Comparison of ENCODE assay signal across 21 cellular contexts in the genomic region with DNA sequence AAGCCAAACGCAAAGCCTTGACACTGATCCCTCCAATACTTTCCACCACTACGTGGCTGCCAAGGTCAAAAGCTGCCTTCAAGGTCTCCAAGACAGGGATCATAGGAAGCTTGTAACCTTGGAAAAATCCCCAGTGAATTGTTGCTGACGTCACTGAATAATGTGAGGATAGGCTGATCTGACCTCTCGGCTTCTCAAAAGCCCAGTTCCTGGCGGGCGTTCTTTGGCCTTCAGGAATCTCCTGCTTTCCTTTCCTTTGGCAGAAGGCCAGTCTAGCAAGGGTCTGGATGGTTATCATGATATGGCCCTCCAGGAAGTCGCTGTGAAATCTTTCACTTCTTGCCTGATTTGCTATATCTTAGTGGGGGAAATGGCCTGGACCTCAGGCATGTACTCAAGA.
DNase-seq lines count a peak whose midpoint lies in the region; ATAC-seq and TF ChIP-seq lines count a peak whose summit lies in the region.
"Had no signal": no experiment of that assay in that cellular context is flagged by ENCODE, and none has a peak within 500 bp of the region (broad histone marks: within the 10 kb centered on the region; RNA-seq: fewer than 3 reads in every experiment).

No MANE protein-coding gene starts in this region.

- 85% methylated on average over 7 of the region's 7 CpGs for WGBS in liver
- WGBS in sigmoid colon, 2 donors = 89 to 93% methylated on average over 7 of the region's 7 CpGs

- TF ChIP-seq RAD21 in liver (IDR thresholded peaks at IDR 0.05) = no peak

- DNase-seq in GM23338 (ENCODE audit: low spot score) (no peak), fibroblast of pulmonary artery (ENCODE audit: low read depth) (peak; percentile 63), sigmoid colon (no peak), NCI-H1048 (lab: John Stamatoyannopoulos, UW) (no peak), foreskin fibroblast (no peak), cortex of kidney (lab: John Stamatoyannopoulos, UW) (no peak)
- DNase-seq: activated CD4-positive, alpha-beta T cell treated with anti-CD3 and anti-CD28 coated beads for 36 hours; activated naive CD8-positive, alpha-beta T cell treated with anti-CD3 and anti-CD28 coated beads, Interleukin-2, amount 10 ng/mL, durations not matched to agents 7 days and 5 days; DMS 273 treated with DMSO at 0.1 percent for 48 hours; endodermal cell; IMR-90; islet precursor cell; MG63; NCI-H146; NCI-H526 treated with DMSO at 0.1 percent for 48 hours; stimulated activated CD4-positive, alpha-beta T cell treated with anti-CD3 and anti-CD28 coated beads, Interleukin-12 subunit alpha, Interleukin-12 subunit beta, amount 100 ng/mL, for 4 hours had no signal

- no peaks in the 10 kb centered on the region for H3K36me3 ChIP-seq in GM23338 (ENCODE audit: insufficient read depth)
- no peaks in the 10 kb centered on the region for H3K36me3 ChIP-seq in liver (ENCODE audit: control insufficient read depth in 4 of 4, insufficient read depth in 3 of 4, low read depth in 1 of 4, low read length in 3 of 4)
- no peaks in the 10 kb centered on the region for H3K36me3 ChIP-seq in sigmoid colon
- H3K36me3 ChIP-seq: MG63 had no signal

- no peaks in the 10 kb centered on the region for H3K9me3 ChIP-seq in liver (ENCODE audit: control insufficient read depth in 4 of 4, low read length in 3 of 4)
- no peaks in the 10 kb centered on the region for H3K9me3 ChIP-seq in sigmoid colon
- H3K9me3 ChIP-seq: body of pancreas, MG63 had no signal

- H3K9me2 ChIP-seq in GM23338 (ENCODE audit: insufficient read depth) = peaks cover 12% of the 10 kb centered on the region; the same call in 1 of the 2 replicates

- H3K4me3 ChIP-seq in GM23338 = no peak overlapping the region
- H3K4me3 ChIP-seq in fibroblast of pulmonary artery (replicated peaks; ENCODE audit: low read depth, low read length) = no peak overlapping the region
- no peak overlapping the region for H3K4me3 ChIP-seq in liver (ENCODE audit: low read depth in 1 of 3, low read length in 3 of 3)
- no peak overlapping the region for H3K4me3 ChIP-seq in sigmoid colon
- H3K4me3 ChIP-seq in foreskin fibroblast (ENCODE audit: low read depth in 1 of 2, low read length in 2 of 2) = no peak overlapping the region
- H3K4me3 ChIP-seq: body of pancreas, MG63 had no signal

- H3K79me2 ChIP-seq in GM23338 (replicated peaks; ENCODE audit: insufficient read depth) = no peaks in the 10 kb centered on the region

- no peaks in the 10 kb centered on the region for H3K4me1 Mint-ChIP-seq in GM23338

- no peaks in the 10 kb centered on the region for H3K9me3 Mint-ChIP-seq in GM23338

- no peak overlapping the region for H3K4me2 ChIP-seq in GM23338

- TF ChIP-seq EP300 in sigmoid colon (IDR thresholded peaks at IDR 0.05) = no peak

- H3K4me3 Mint-ChIP-seq in GM23338 = no peak overlapping the region
- H3K4me3 Mint-ChIP-seq: activated CD4-positive, alpha-beta T cell treated with anti-CD3 and anti-CD28 coated beads for 36 hours; activated naive CD8-positive, alpha-beta T cell treated with anti-CD3 and anti-CD28 coated beads, Interleukin-2, amount 10 ng/mL, durations not matched to agents 7 days and 5 days; endodermal cell had no signal

- intact Hi-C loops in sigmoid colon (cut with DNase I) = no loop called here

- H3K9ac ChIP-seq in liver (ENCODE audit: low read depth in 1 of 2, low read length in 2 of 2) = no peak overlapping the region

- peaks cover 5% of the 10 kb centered on the region for H3K27me3 Mint-ChIP-seq in GM23338 (ENCODE audit: insufficient read depth, low read depth, poor library complexity)
- H3K27me3 Mint-ChIP-seq: activated CD4-positive, alpha-beta T cell treated with anti-CD3 and anti-CD28 coated beads for 36 hours; activated naive CD8-positive, alpha-beta T cell treated with anti-CD3 and anti-CD28 coated beads, Interleukin-2, amount 10 ng/mL, durations not matched to agents 7 days and 5 days had no signal

- H3K27me3 ChIP-seq in GM23338 (ENCODE audit: insufficient read depth) = no peaks in the 10 kb centered on the region
- no peaks in the 10 kb centered on the region for H3K27me3 ChIP-seq in liver (ENCODE audit: control insufficient read depth in 4 of 4, insufficient read depth in 4 of 4, low read length in 3 of 4)
- H3K27me3 ChIP-seq in sigmoid colon = no peaks in the 10 kb centered on the region
- H3K27me3 ChIP-seq: body of pancreas, MG63 had no signal

- H3K27ac Mint-ChIP-seq in GM23338 = no peak overlapping the region
- H3K27ac Mint-ChIP-seq: activated naive CD8-positive, alpha-beta T cell treated with anti-CD3 and anti-CD28 coated beads, Interleukin-2, amount 10 ng/mL, durations not matched to agents 7 days and 5 days; endodermal cell had no signal

- H3K27ac ChIP-seq in GM23338 (ENCODE audit: low read depth) = no peak overlapping the region
- no peak overlapping the region for H3K27ac ChIP-seq in liver (ENCODE audit: low read depth in 1 of 2, low read length in 2 of 2)
- H3K27ac ChIP-seq in sigmoid colon = peak overlapping the region; percentile 33 to 81 (median 74)
- H3K27ac ChIP-seq: C4-2B, HL-60 had no signal

- no peaks in the 10 kb centered on the region for H4K20me1 ChIP-seq in GM23338 (replicated peaks; ENCODE audit: insufficient read depth)

- TF ChIP-seq POLR2A in sigmoid colon (IDR thresholded peaks at IDR 0.05) = no peak

- ATAC-seq in GM23338 (no peak), GM21447 (IDR thresholded peaks at IDR 0.05; ENCODE audit: unreplicated experiment) (no peak)
- ATAC-seq: activated CD4-positive, alpha-beta T cell treated with anti-CD3 and anti-CD28 coated beads for 36 hours; body of pancreas had no signal

- no peaks in the 10 kb centered on the region for H3F3A ChIP-seq in GM23338 (replicated peaks; ENCODE audit: low read depth)

- H3K36me3 Mint-ChIP-seq in GM23338 (ENCODE audit: low read depth) = no peaks in the 10 kb centered on the region

- H2AFZ ChIP-seq in GM23338 = 0 out of 2 replicates have a peak overlapping the region, but pooled peaks have one; percentile 20

- H3K4me1 ChIP-seq in GM23338 (ENCODE audit: insufficient read depth) (no peaks in the 10 kb centered on the region), liver (ENCODE audit: control insufficient read depth in 4 of 4, insufficient read depth in 4 of 4, low read length in 3 of 4) (no peaks in the 10 kb centered on the region), sigmoid colon (peaks cover 0 to 44% (median 24%) of the 10 kb centered on the region in 4 donors)

- TF ChIP-seq CTCF in GM23338 (conservative IDR thresholded peaks at IDR 0.05; ENCODE audit: low read depth in 2 of 2) (no peak), fibroblast of pulmonary artery (IDR thresholded peaks at IDR 0.05; ENCODE audit: low read length, missing control alignments) (no peak), liver (IDR thresholded peaks at IDR 0.05; ENCODE audit: low read depth, low read length, missing input control) (no peak), sigmoid colon (IDR thresholded peaks at IDR 0.05) (no peak), foreskin fibroblast (IDR thresholded peaks at IDR 0.05; ENCODE audit: low read depth, low read length) (no peak)

TF ChIP-seq in GM23338, 12 proteins besides CTCF, POLR2A, EP300 and RAD21:
- TF ChIP-seq, protein P1, sequence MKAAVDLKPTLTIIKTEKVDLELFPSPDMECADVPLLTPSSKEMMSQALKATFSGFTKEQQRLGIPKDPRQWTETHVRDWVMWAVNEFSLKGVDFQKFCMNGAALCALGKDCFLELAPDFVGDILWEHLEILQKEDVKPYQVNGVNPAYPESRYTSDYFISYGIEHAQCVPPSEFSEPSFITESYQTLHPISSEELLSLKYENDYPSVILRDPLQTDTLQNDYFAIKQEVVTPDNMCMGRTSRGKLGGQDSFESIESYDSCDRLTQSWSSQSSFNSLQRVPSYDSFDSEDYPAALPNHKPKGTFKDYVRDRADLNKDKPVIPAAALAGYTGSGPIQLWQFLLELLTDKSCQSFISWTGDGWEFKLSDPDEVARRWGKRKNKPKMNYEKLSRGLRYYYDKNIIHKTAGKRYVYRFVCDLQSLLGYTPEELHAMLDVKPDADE (IDR thresholded peaks at IDR 0.05) = no peak
- TF ChIP-seq POLR2AphosphoS5 (IDR thresholded peaks at IDR 0.05; ENCODE audit: low read depth) (no peak), EZH2 (IDR thresholded peaks at IDR 0.05; ENCODE audit: low read depth, unreplicated experiment) (no peak)

TF ChIP-seq in liver, 16 proteins besides CTCF, POLR2A, EP300 and RAD21:
- TF ChIP-seq NR2F2 (IDR thresholded peaks at IDR 0.05) (peak; percentile 90), TAF1 (conservative IDR thresholded peaks at IDR 0.05) (no peak)

Comparison
In these comparisons a context has a peak if more than half of its experiments do, and no peak if none do; other contexts are left out.
1. H3K27ac ChIP-seq: peak in sigmoid colon (4 of 4); none in GM23338 (single experiment) and liver (0 of 2).